In the genomic region with DNA sequence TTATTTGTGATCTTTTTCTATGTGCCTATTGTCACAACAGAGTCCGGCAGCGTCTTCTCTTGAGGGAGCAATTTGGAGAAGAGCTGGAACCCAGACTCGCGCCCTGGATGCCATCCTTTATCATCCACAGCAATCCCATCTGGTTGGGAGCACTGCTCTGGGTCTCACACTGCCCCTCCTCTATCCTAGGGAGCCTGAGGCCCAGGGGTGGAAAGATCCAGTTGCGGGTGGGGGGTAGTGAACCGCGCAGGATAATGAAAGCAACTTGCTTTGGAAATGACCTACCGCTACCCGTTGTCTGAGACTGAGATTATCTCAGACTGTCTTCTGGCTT, we compare ENCODE assay signal across 8 cellular contexts. TPM values are rescaled to one million over a fixed set of nuclear protein-coding genes. Genes with fewer than 3 reads are reported as not detected.
DNase-seq lines count a peak whose midpoint lies in the region; ATAC-seq and TF ChIP-seq lines count a peak whose summit lies in the region.

No MANE protein-coding gene starts in this region.

- H3K4me3 Mint-ChIP-seq in stimulated activated naive CD8-positive, alpha-beta T cell treated with anti-CD3 and anti-CD28 coated beads, Interleukin-15, Interleukin-2, amounts not matched to agents 100 ng/mL and 50 ng/mL, for 24 hours: peak overlapping the region; percentile 96

- peak overlapping the region; percentile 90 for H2AK5ac ChIP-seq in mesenchymal stem cell (ENCODE audit: low read length, severe bottlenecking)

- H2AFZ ChIP-seq in mesenchymal stem cell (ENCODE audit: low read depth, low read length): no peak overlapping the region

- H4K8ac ChIP-seq in mesenchymal stem cell (ENCODE audit: low read length): peak overlapping the region; percentile 16

- peak overlapping the region; percentile 55 to 76 for H3K18ac ChIP-seq in mesenchymal stem cell (ENCODE audit: low read depth in 1 of 2, low read length in 2 of 2)

- H3K9me3 Mint-ChIP-seq in stimulated activated naive CD8-positive, alpha-beta T cell treated with anti-CD3 and anti-CD28 coated beads, Interleukin-15, Interleukin-2, amounts not matched to agents 100 ng/mL and 50 ng/mL, for 24 hours: no peaks in the 10 kb centered on the region

- no peak overlapping the region for H2BK15ac ChIP-seq in mesenchymal stem cell (ENCODE audit: low read depth, poor library complexity, severe bottlenecking)

- H3K79me1 ChIP-seq in mesenchymal stem cell (replicated peaks; ENCODE audit: low read length, poor library complexity, severe bottlenecking): peaks cover 43% of the 10 kb centered on the region

- H3K27ac Mint-ChIP-seq in stimulated activated naive CD8-positive, alpha-beta T cell treated with anti-CD3 and anti-CD28 coated beads, Interleukin-15, Interleukin-2, amounts not matched to agents 100 ng/mL and 50 ng/mL, for 24 hours: peak overlapping the region; percentile 98

- no peak overlapping the region for H2BK12ac ChIP-seq in mesenchymal stem cell (ENCODE audit: low read length in 2 of 2)

- no peak for ATAC-seq in stimulated activated naive CD8-positive, alpha-beta T cell treated with anti-CD3 and anti-CD28 coated beads, Interleukin-15, Interleukin-2, amounts not matched to agents 100 U/mL and 50 U/mL, for 24 hours
- no peak for ATAC-seq in aorta (ENCODE audit: low FRiP score)
- no peak for ATAC-seq in GM21367 (IDR thresholded peaks at IDR 0.05; ENCODE audit: unreplicated experiment)
- no peak for ATAC-seq in esophagus mucosa

- no peak for TF ChIP-seq CTCF in brain microvascular endothelial cell (IDR thresholded peaks at IDR 0.05; ENCODE audit: low read depth, low read length, missing control alignments)

- peak overlapping the region; percentile 88 for H4K91ac ChIP-seq in mesenchymal stem cell (ENCODE audit: low read length)

- H3K4me3 ChIP-seq in brain microvascular endothelial cell (ENCODE audit: low read depth, low read length) (peak overlapping the region; percentile 86), mesenchymal stem cell (ENCODE audit: insufficient read depth in 1 of 2, low read depth in 1 of 2, low read length in 2 of 2) (peak overlapping the region; percentile 72 to 99), aorta (ENCODE audit: low read length in 2 of 2) (peak overlapping the region; percentile 29 to 31)

- H3K27me3 ChIP-seq in brain microvascular endothelial cell (replicated peaks) (no peaks in the 10 kb centered on the region), mesenchymal stem cell (ENCODE audit: control insufficient read depth in 1 of 2, insufficient read depth in 1 of 2, low read length in 2 of 2) (no peaks in the 10 kb centered on the region), aorta (ENCODE audit: control insufficient read depth in 1 of 2, insufficient read depth in 2 of 2, low read length in 1 of 2) (no peaks in the 10 kb centered on the region)

- peaks cover 30% of the 10 kb centered on the region for H3K36me3 Mint-ChIP-seq in stimulated activated naive CD8-positive, alpha-beta T cell treated with anti-CD3 and anti-CD28 coated beads, Interleukin-15, Interleukin-2, amounts not matched to agents 100 ng/mL and 50 ng/mL, for 24 hours (ENCODE audit: low read depth)

- H3K27ac ChIP-seq in brain microvascular endothelial cell: peak overlapping the region; percentile 61
- H3K27ac ChIP-seq in mesenchymal stem cell (ENCODE audit: low read length, poor library complexity, severe bottlenecking): peak overlapping the region; percentile 55
- H3K27ac ChIP-seq in aorta (ENCODE audit: low read depth in 1 of 2, low read length in 2 of 2): peak overlapping the region in 1 of 2 donors; percentile 22

- no peaks in the 10 kb centered on the region for H3K9me3 ChIP-seq in mesenchymal stem cell (ENCODE audit: control insufficient read depth, low read length)
- no peaks in the 10 kb centered on the region for H3K9me3 ChIP-seq in aorta (ENCODE audit: control insufficient read depth, low read length)

- WGBS in mesenchymal stem cell: 0% methylated on average over 4 of the region's 9 CpGs
- 1 to 2% methylated on average over 9 of the region's 9 CpGs for WGBS in aorta, 2 donors

- DNase-seq in stimulated activated naive CD8-positive, alpha-beta T cell treated with anti-CD3 and anti-CD28 coated beads, Interleukin-15, Interleukin-2, amounts not matched to agents 100 U/mL and 50 U/mL, for 24 hours: no peak
- DNase-seq in brain microvascular endothelial cell (no peak), mesenchymal stem cell (peak; percentile 46), aorta (peak; percentile 41 to 42), NCI-H1436 (lab: John Stamatoyannopoulos, UW) (no peak)

- peaks cover 13% of the 10 kb centered on the region for H3K4me1 ChIP-seq in mesenchymal stem cell (ENCODE audit: control insufficient read depth, insufficient read depth, low read depth, low read length)
- H3K4me1 ChIP-seq in aorta (ENCODE audit: control insufficient read depth in 1 of 2, insufficient read depth in 2 of 2, low read length in 2 of 2): peaks cover 2 to 3% of the 10 kb centered on the region in 2 donors

- peaks cover 24% of the 10 kb centered on the region for H3K36me3 ChIP-seq in brain microvascular endothelial cell (replicated peaks)
- H3K36me3 ChIP-seq in mesenchymal stem cell (ENCODE audit: control insufficient read depth in 1 of 2, insufficient read depth in 2 of 2, low read depth in 1 of 2, low read length in 2 of 2): peaks cover 27 to 36% of the 10 kb centered on the region in 2 experiments
- no peaks in the 10 kb centered on the region for H3K36me3 ChIP-seq in aorta (ENCODE audit: control insufficient read depth in 1 of 2, insufficient read depth in 2 of 2, low read length in 1 of 2)

- intact Hi-C loops in aorta (cut with DNase I): no loop called here

- peak overlapping the region in 1 of 2 experiments; percentile 35 for H3K23ac ChIP-seq in mesenchymal stem cell (ENCODE audit: low read length in 2 of 2)

- no peak overlapping the region for H2BK120ac ChIP-seq in mesenchymal stem cell (ENCODE audit: low read depth, low read length)

- peak overlapping the region; percentile 64 to 94 for H3K4ac ChIP-seq in mesenchymal stem cell (ENCODE audit: low read depth in 1 of 2, low read length in 2 of 2)

- in situ Hi-C loops in brain microvascular endothelial cell (cut with HindIII; ENCODE audit: low pct_ligation_motif_present, low sequenced_read_pairs): no loop called here

- H3K14ac ChIP-seq in mesenchymal stem cell (ENCODE audit: low read length in 2 of 2): no peak overlapping the region

- H3K4me2 ChIP-seq in mesenchymal stem cell (ENCODE audit: low read length, poor library complexity, severe bottlenecking): peak overlapping the region; percentile 57

- H3K9ac ChIP-seq in mesenchymal stem cell (ENCODE audit: low read length): peak overlapping the region; percentile 96

- no peaks in the 10 kb centered on the region for H3K27me3 Mint-ChIP-seq in stimulated activated naive CD8-positive, alpha-beta T cell treated with anti-CD3 and anti-CD28 coated beads, Interleukin-15, Interleukin-2, amounts not matched to agents 100 ng/mL and 50 ng/mL, for 24 hours

- peaks cover 66% of the 10 kb centered on the region for H3K4me1 Mint-ChIP-seq in stimulated activated naive CD8-positive, alpha-beta T cell treated with anti-CD3 and anti-CD28 coated beads, Interleukin-15, Interleukin-2, amounts not matched to agents 100 ng/mL and 50 ng/mL, for 24 hours (ENCODE audit: low read depth)

- H2BK5ac ChIP-seq in mesenchymal stem cell (ENCODE audit: low read depth, low read length, poor library complexity, severe bottlenecking): no peak overlapping the region

RNA-seq across cellular contexts. Expression of a gene that starts 0.7 kb away (rescaled TPM):
- polyA plus RNA-seq in mesenchymal stem cell (2013, experiment 1 of 2): 90.3 TPM
- polyA plus RNA-seq in mesenchymal stem cell (2013, experiment 2 of 2): 87.0 TPM
- total RNA-seq in aorta (10 to 100 TPM; 38.1 to 56.5 TPM), esophagus mucosa (30.6 TPM)
- 100 to 1,000 TPM in 1 of 2 donors, 10 to 100 TPM in 1; 59.2 to 149 TPM for polyA plus RNA-seq in aorta

RNA-seq across cellular contexts. Expression of a gene that starts 4.0 kb away (rescaled TPM):
- polyA plus RNA-seq in mesenchymal stem cell (2013, experiment 1 of 2): 18.1 TPM
- polyA plus RNA-seq in mesenchymal stem cell (2013, experiment 2 of 2): 17.7 TPM
- 10 to 100 TPM; 29.3 to 38.2 TPM for total RNA-seq in aorta
- polyA plus RNA-seq in aorta: 10 to 100 TPM; 18.2 to 60.9 TPM
- total RNA-seq in esophagus mucosa: 22.6 TPM

RNA-seq across cellular contexts. Expression of a gene that starts 6.3 kb away (rescaled TPM):
- 68.5 TPM for polyA plus RNA-seq in mesenchymal stem cell (2013, experiment 1 of 2)
- polyA plus RNA-seq in mesenchymal stem cell (2013, experiment 2 of 2): 70.5 TPM
- total RNA-seq in aorta: 10 to 100 TPM; 33.4 to 45.1 TPM
- 10 to 100 TPM; 13.8 to 36.2 TPM for polyA plus RNA-seq in aorta
- total RNA-seq in esophagus mucosa: 22.6 TPM

RNA-seq across cellular contexts. Expression of a gene that starts 13.6 kb away (rescaled TPM):
- polyA plus RNA-seq in mesenchymal stem cell (2013, experiment 1 of 2): 124 TPM
- 133 TPM for polyA plus RNA-seq in mesenchymal stem cell (2013, experiment 2 of 2)
- total RNA-seq in aorta (10 to 100 TPM; 56.6 to 63.1 TPM), esophagus mucosa (87.5 TPM)
- 10 to 100 TPM; 55.1 to 55.8 TPM for polyA plus RNA-seq in aorta

RNA-seq across cellular contexts. Expression of a gene that starts 17.2 kb away (rescaled TPM):
- 8.7 TPM for polyA plus RNA-seq in mesenchymal stem cell (2013, experiment 1 of 2)
- polyA plus RNA-seq in mesenchymal stem cell (2013, experiment 2 of 2): 8.2 TPM
- total RNA-seq in aorta (10 to 100 TPM; 11.7 to 27.7 TPM), esophagus mucosa (18.3 TPM)
- polyA plus RNA-seq in aorta: 10 to 100 TPM; 10.3 to 19.5 TPM

Comparison
In these comparisons a context has a peak if more than half of its experiments do, and no peak if none do; other contexts are left out.
1. DNase-seq: peak in mesenchymal stem cell (single experiment) and aorta (2 of 2); none in stimulated activated naive CD8-positive, alpha-beta T cell treated with anti-CD3 and anti-CD28 coated beads, Interleukin-15, Interleukin-2, amounts not matched to agents 100 U/mL and 50 U/mL, for 24 hours (single experiment), brain microvascular endothelial cell (single experiment) and NCI-H1436 (single experiment).
2. H3K4me3 ChIP-seq: peak in every context shown above with its lines; median percentile 86 in brain microvascular endothelial cell; 86 in mesenchymal stem cell; 30 in aorta.